In the genomic region with DNA sequence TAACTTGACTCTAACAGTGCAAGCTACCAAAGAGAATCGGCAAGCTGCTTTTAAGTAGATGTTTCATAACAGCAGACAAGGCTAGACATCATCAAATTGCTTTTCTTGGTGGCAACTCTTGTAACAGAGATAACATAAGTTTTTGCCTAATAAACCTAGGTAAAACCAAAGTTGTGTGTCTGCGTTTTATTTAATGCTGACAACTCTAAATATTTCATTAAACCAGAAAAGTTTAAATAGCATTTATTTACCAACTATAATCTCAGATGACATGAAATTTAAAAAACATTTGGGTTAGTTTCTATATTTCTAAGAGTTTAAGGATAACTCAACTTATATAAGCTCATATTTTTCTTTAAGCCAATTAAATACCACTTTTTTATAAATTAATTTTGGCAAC, we compare ENCODE assay signal across 38 cellular contexts. TPM values are rescaled to one million over a fixed set of nuclear protein-coding genes. Genes with fewer than 3 reads are reported as not detected.
"Had no signal": no experiment of that assay in that cellular context is flagged by ENCODE, and none has a peak within 500 bp of the region (broad histone marks: within the 10 kb centered on the region; RNA-seq: fewer than 3 reads in every experiment).

No MANE protein-coding gene starts in this region.

- H3K27me3 Mint-ChIP-seq: activated T-cell treated with anti-CD3 and anti-CD28 coated beads, Interleukin-2, amount 50 U/mL, for 24 hours; effector memory CD8-positive, alpha-beta T cell; stimulated activated memory B cell treated with anti-CD40 and anti-IgM and Interleukin-4, amounts not matched to agents 10 μg/mL and 1 μg/mL and 100 μg/mL, for 72 hours; stimulated activated naive CD8-positive, alpha-beta T cell treated with anti-CD3 and anti-CD28 coated beads, Interleukin-15, amount 100 ng/mL, for 72 hours had no signal

- H3K36me3 ChIP-seq: ascending aorta, brain microvascular endothelial cell, heart left ventricle, left lung, lower lobe of right lung, neural progenitor cell, vagina, WERI-Rb-1 had no signal

- H3K9ac ChIP-seq: neural progenitor cell, parathyroid adenoma had no signal

- H3K27me3 ChIP-seq: ascending aorta, brain microvascular endothelial cell, heart left ventricle, left lung, neural progenitor cell, vagina had no signal

- H3K4me3 ChIP-seq: ascending aorta, coronary artery, heart left ventricle, left lung, lower lobe of right lung, neural progenitor cell, psoas muscle, smooth muscle cell, vagina had no signal

- H3K4me1 ChIP-seq: ascending aorta, parathyroid adenoma had no signal

- H3K4me2 ChIP-seq: neural progenitor cell, smooth muscle cell had no signal

- H3K9me3 ChIP-seq: ascending aorta, heart left ventricle, left lung, lower lobe of right lung, psoas muscle, vagina had no signal

- H3K9me3 Mint-ChIP-seq: activated CD4-positive, alpha-beta memory T cell treated with anti-CD3 and anti-CD28 coated beads, Interleukin-2, amount 10 ng/mL, durations not matched to agents 7 days and 5 days; activated naive CD4-positive, alpha-beta T cell treated with anti-CD3 and anti-CD28 coated beads, Interleukin-2, amount 10 ng/mL, durations not matched to agents 7 days and 5 days; activated naive CD8-positive, alpha-beta T cell treated with anti-CD3 and anti-CD28 coated beads, Interleukin-2, amount 10 ng/mL, durations not matched to agents 7 days and 5 days; activated T-cell treated with anti-CD3 and anti-CD28 coated beads, Interleukin-2, amount 50 U/mL, for 24 hours; effector memory CD8-positive, alpha-beta T cell; natural killer cell; neural progenitor cell; type B pancreatic cell had no signal

- DNase-seq: activated CD4-positive, alpha-beta memory T cell treated with anti-CD3 and anti-CD28 coated beads, Interleukin-2, amount 10 ng/mL, durations not matched to agents 7 days and 5 days; activated CD4-positive, alpha-beta T cell treated with anti-CD3 and anti-CD28 coated beads for 1 hour; activated CD4-positive, alpha-beta T cell treated with anti-CD3 and anti-CD28 coated beads, Interleukin-2, amount 10 ng/mL, durations not matched to agents 7 days and 5 days; activated CD8-positive, alpha-beta memory T cell treated with anti-CD3 and anti-CD28 coated beads, Interleukin-2, amount 50 U/mL, for 48 hours; activated gamma-delta T cell; activated naive CD4-positive, alpha-beta T cell treated with anti-CD3 and anti-CD28 coated beads, Interleukin-2, amount 10 ng/mL, durations not matched to agents 7 days and 5 days; activated naive CD8-positive, alpha-beta T cell treated with anti-CD3 and anti-CD28 coated beads, Interleukin-2, amount 10 ng/mL, durations not matched to agents 7 days and 5 days; activated T-cell treated with anti-CD3 and anti-CD28 coated beads, Interleukin-2, amount 50 U/mL, for 24 hours; brain microvascular endothelial cell; effector memory CD8-positive, alpha-beta T cell; foreskin fibroblast; heart left ventricle; hypothalamus; left lung; lower lobe of right lung; mesenchymal stem cell; natural killer cell; occipital lobe; psoas muscle; stimulated activated CD4-positive, alpha-beta T cell treated with anti-CD3 and anti-CD28 coated beads, Interleukin-1b, Interleukin-23, amount 100 ng/mL, for 48 hours; stimulated activated CD4-positive, alpha-beta T cell treated with anti-CD3 and anti-CD28 coated beads, Interleukin-4, amount 100 ng/mL, for 4 hours; stimulated activated CD8-positive, alpha-beta memory T cell treated with anti-CD3 and anti-CD28 coated beads, Interleukin-4, amount 100 ng/mL, for 48 hours; stimulated activated naive CD8-positive, alpha-beta T cell treated with anti-CD3 and anti-CD28 coated beads, Interleukin-15, amount 100 ng/mL, for 72 hours; substantia nigra; WERI-Rb-1 had no signal

- H3K36me3 Mint-ChIP-seq: natural killer cell; neural progenitor cell; stimulated activated memory B cell treated with anti-CD40 and anti-IgM and Interleukin-4, amounts not matched to agents 10 μg/mL and 1 μg/mL and 100 μg/mL, for 72 hours; type B pancreatic cell had no signal

- H3K79me2 ChIP-seq: parathyroid adenoma had no signal

- H3K27ac Mint-ChIP-seq: activated CD4-positive, alpha-beta memory T cell treated with anti-CD3 and anti-CD28 coated beads, Interleukin-2, amount 10 ng/mL, durations not matched to agents 7 days and 5 days; activated CD4-positive, alpha-beta T cell treated with anti-CD3 and anti-CD28 coated beads, Interleukin-2, amount 10 ng/mL, durations not matched to agents 7 days and 5 days; activated naive CD4-positive, alpha-beta T cell treated with anti-CD3 and anti-CD28 coated beads, Interleukin-2, amount 10 ng/mL, durations not matched to agents 7 days and 5 days; activated naive CD8-positive, alpha-beta T cell treated with anti-CD3 and anti-CD28 coated beads, Interleukin-2, amount 10 ng/mL, durations not matched to agents 7 days and 5 days; activated T-cell treated with anti-CD3 and anti-CD28 coated beads, Interleukin-2, amount 50 U/mL, for 24 hours; effector memory CD8-positive, alpha-beta T cell; natural killer cell; neural progenitor cell; stimulated activated naive CD8-positive, alpha-beta T cell treated with anti-CD3 and anti-CD28 coated beads, Interleukin-15, amount 100 ng/mL, for 72 hours; type B pancreatic cell had no signal

- H3K27ac ChIP-seq: ascending aorta, brain microvascular endothelial cell, coronary artery, left lung, lower lobe of right lung, neural progenitor cell, parathyroid adenoma, psoas muscle, vagina, WERI-Rb-1 had no signal

- H3K4me3 Mint-ChIP-seq: activated CD4-positive, alpha-beta memory T cell treated with anti-CD3 and anti-CD28 coated beads, Interleukin-2, amount 10 ng/mL, durations not matched to agents 7 days and 5 days; activated CD4-positive, alpha-beta T cell treated with anti-CD3 and anti-CD28 coated beads, Interleukin-2, amount 10 ng/mL, durations not matched to agents 7 days and 5 days; activated naive CD4-positive, alpha-beta T cell treated with anti-CD3 and anti-CD28 coated beads, Interleukin-2, amount 10 ng/mL, durations not matched to agents 7 days and 5 days; activated naive CD8-positive, alpha-beta T cell treated with anti-CD3 and anti-CD28 coated beads, Interleukin-2, amount 10 ng/mL, durations not matched to agents 7 days and 5 days; activated T-cell treated with anti-CD3 and anti-CD28 coated beads, Interleukin-2, amount 50 U/mL, for 24 hours; effector memory CD8-positive, alpha-beta T cell; natural killer cell; neural progenitor cell; stimulated activated memory B cell treated with anti-CD40 and anti-IgM and Interleukin-4, amounts not matched to agents 10 μg/mL and 1 μg/mL and 100 μg/mL, for 72 hours; stimulated activated naive CD8-positive, alpha-beta T cell treated with anti-CD3 and anti-CD28 coated beads, Interleukin-15, amount 100 ng/mL, for 72 hours; type B pancreatic cell had no signal

- ATAC-seq: effector memory CD8-positive, alpha-beta T cell; esophagus mucosa; heart left ventricle; left lung; lower lobe of right lung; natural killer cell; psoas muscle; stimulated activated memory B cell treated with anti-CD40 and anti-IgM and Interleukin-4, amounts not matched to agents 10 μg/mL and 1 μg/mL and 100 μg/mL, for 72 hours; stimulated activated naive CD8-positive, alpha-beta T cell treated with anti-CD3 and anti-CD28 coated beads, Interleukin-15, amount 100 ng/mL, for 72 hours had no signal

- H2AFZ ChIP-seq: parathyroid adenoma had no signal

- FAIRE-seq: TTC549 had no signal

RNA-seq across cellular contexts. Expression of a gene that starts 29.3 kb away (rescaled TPM):
- total RNA-seq: ascending aorta had no signal

RNA-seq across cellular contexts. Expression of a gene that starts 40.6 kb away (rescaled TPM):
- total RNA-seq: activated CD4-positive, alpha-beta memory T cell treated with anti-CD3 and anti-CD28 coated beads, Interleukin-2, amount 10 ng/mL, durations not matched to agents 7 days and 5 days; activated CD4-positive, alpha-beta T cell treated with anti-CD3 and anti-CD28 coated beads, Interleukin-2, amount 10 ng/mL, durations not matched to agents 7 days and 5 days; activated naive CD8-positive, alpha-beta T cell treated with anti-CD3 and anti-CD28 coated beads, Interleukin-2, amount 10 ng/mL, durations not matched to agents 7 days and 5 days; ascending aorta; cardiac septum; cerebellum; esophagus mucosa; heart left ventricle; left lung; lower lobe of right lung; mononuclear cell; natural killer cell; occipital lobe; psoas muscle; smooth muscle cell; vagina had no signal
- polyA plus RNA-seq: heart left ventricle, psoas muscle, smooth muscle cell had no signal
